8 cellular contexts compared by ENCODE assay signal in genomic region chr1:35718492-35719336, GRCh38. TPM values are rescaled to one million over a fixed set of nuclear protein-coding genes. Genes with fewer than 3 reads are reported as not detected.
DNase-seq lines count a peak whose midpoint lies in the region; ATAC-seq and TF ChIP-seq lines count a peak whose summit lies in the region.

C1orf216 (minus strand) TSS chr1:35718884; CDS start chr1:35716321, 2,563 bp downstream.

- peaks cover 4% of the 10 kb centered on the region for H3K36me3 ChIP-seq in GM06990 (ENCODE audit: control insufficient read depth, insufficient read depth, low read length)

- no peak for TF ChIP-seq CTCF in GM06990 (IDR thresholded peaks at IDR 0.05; ENCODE audit: insufficient read depth, low read length, poor library complexity, severe bottlenecking)

- peak; percentile 59 for ATAC-seq in HG02588 (IDR thresholded peaks at IDR 0.05; ENCODE audit: unreplicated experiment)

- peak within 1 kb of the TSS; percentile 87 for H3K4me3 ChIP-seq in GM06990 (replicated peaks; ENCODE audit: low read depth, low read length)

- no peaks in the 10 kb centered on the region for H3K27me3 ChIP-seq in GM06990 (replicated peaks; ENCODE audit: control insufficient read depth, insufficient read depth, low read length)

- DNase-seq in GM06990 (ENCODE audit: extremely low read depth, insufficient read length) (peak; percentile 83), NCI-H510A (lab: John Stamatoyannopoulos, UW) (peak; percentile 89), ecto neural progenitor cell (ENCODE audit: low spot score) (peak; percentile 75), lung microvascular endothelial cell (ENCODE audit: low read depth in 2 of 2) (peak; percentile 73 to 80), NCI-H748 treated with DMSO at 0.1 percent for 48 hours (lab: John Stamatoyannopoulos, UW) (no peak)
- peak; percentile 26 to 52 for DNase-seq in activated CD8-positive, alpha-beta memory T cell treated with anti-CD3 and anti-CD28 coated beads for 1 hour (ENCODE audit: extremely low read depth in 1 of 2, low read depth in 1 of 2)
- peak; percentile 64 to 71 (median 67) for DNase-seq in stimulated activated CD4-positive, alpha-beta T cell treated with anti-CD3 and anti-CD28 coated beads, TNF-alpha, amount 100 ng/mL, for 4 hours (ENCODE audit: low read depth in 3 of 3)

RNA-seq across cellular contexts. Expression of gene C1orf216, which starts in this region (rescaled TPM):
- total RNA-seq in lung microvascular endothelial cell: 12.2 and 17.1 TPM in 2 replicates
